ENCODE assay signal across 8 cellular contexts in the genomic region with DNA sequence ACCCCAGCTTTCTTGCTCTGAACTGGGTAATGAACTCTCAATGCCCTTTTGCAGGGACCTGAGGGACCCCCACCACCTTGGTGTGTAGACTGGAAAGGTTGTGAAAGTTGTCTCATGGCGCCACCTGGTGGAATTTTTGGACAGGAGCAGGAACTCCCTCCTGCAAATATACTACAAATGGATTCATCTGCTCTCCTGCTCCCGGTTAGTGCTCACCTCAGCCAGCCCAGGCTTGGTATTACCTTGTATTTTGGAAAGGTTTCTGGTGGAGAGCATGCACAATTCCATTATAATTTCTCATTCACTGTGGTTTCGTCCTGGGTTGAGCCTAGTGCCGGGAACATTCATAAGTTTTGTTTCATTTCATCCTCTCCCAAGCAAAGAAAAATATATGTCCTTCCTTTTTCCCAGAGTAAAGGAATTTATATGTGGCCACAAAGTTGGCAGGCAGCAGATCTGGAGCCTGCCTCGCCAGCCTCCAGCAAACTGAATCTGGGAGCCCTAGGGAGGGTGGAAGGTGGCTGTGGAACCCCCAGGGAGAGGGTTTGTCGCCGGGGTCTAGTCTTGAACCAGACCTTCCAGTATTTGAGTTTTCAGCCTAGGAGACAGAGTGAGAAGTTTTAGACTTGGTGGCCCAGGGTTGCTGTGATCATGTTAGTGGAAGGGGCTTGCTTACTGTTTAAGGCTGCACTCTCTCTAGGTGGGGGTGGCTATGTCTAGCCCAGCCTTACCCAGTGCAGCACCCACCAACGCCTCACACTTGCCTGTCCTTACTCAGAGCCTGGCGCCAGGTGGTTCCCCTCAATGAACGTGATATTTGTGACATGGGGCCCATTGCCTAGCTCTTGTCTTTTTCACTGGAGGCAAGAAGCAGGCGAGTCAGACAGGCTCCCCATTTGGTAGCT. TPM values are rescaled to one million over a fixed set of nuclear protein-coding genes. Genes with fewer than 3 reads are reported as not detected.
DNase-seq lines count a peak whose midpoint lies in the region; ATAC-seq and TF ChIP-seq lines count a peak whose summit lies in the region.

No MANE protein-coding gene starts in this region.

- no peak overlapping the region for H3K4me3 Mint-ChIP-seq in H9

- H3K4me2 ChIP-seq in H9 (ENCODE audit: insufficient read depth, insufficient read length, low read length) = no peak overlapping the region

- H3K36me3 ChIP-seq in BJ (ENCODE audit: control insufficient read depth, insufficient read depth, low read length) = no peaks in the 10 kb centered on the region

- no peak overlapping the region for H3K4ac ChIP-seq in H9 (ENCODE audit: low read depth, low read length)

- no peak for ATAC-seq in HG02798 (IDR thresholded peaks at IDR 0.05; ENCODE audit: poor library complexity, unreplicated experiment)

- H2BK120ac ChIP-seq in H9 (ENCODE audit: low read depth, low read length, poor library complexity, severe bottlenecking) = no peak overlapping the region

- TF ChIP-seq CTCF in BJ (IDR thresholded peaks at IDR 0.05; ENCODE audit: insufficient read depth, low read depth, low read length) (peak; percentile 83), H9 (conservative IDR thresholded peaks at IDR 0.05) (peak; percentile 95), fibroblast of villous mesenchyme (IDR thresholded peaks at IDR 0.05; ENCODE audit: insufficient read depth, low read depth, low read length) (peak; percentile 88)

- no peak overlapping the region for H2BK5ac ChIP-seq in H9 (ENCODE audit: insufficient read length, low read length)

- H3K27me3 Mint-ChIP-seq in H9 (ENCODE audit: low read depth) = peaks cover 21% of the 10 kb centered on the region

- no peak for DNase-seq in BJ (ENCODE audit: low read depth)
- DNase-seq in H9 = peak; percentile 83
- peak; percentile 60 for DNase-seq in RKO (ENCODE audit: low spot score)
- peak; percentile 43 to 51 for DNase-seq in activated T-helper 1 cell treated with anti-CD3 and anti-CD28 coated beads, Interleukin-2, amount 50 U/mL, for 16 hours (ENCODE audit: low read depth in 1 of 2, low spot score in 1 of 2)
- DNase-seq in fibroblast of villous mesenchyme (ENCODE audit: low read depth) = peak; percentile 74
- DNase-seq in non-pigmented ciliary epithelial cell (ENCODE audit: low read depth) = peak; percentile 10
- DNase-seq in substantia nigra (lab: John Stamatoyannopoulos, UW) = peak in 39 of 49 donors; percentile 2 to 75 (median 42)

- POLR2A ChIA-PET in BJ (lab: Charles Lee) = no interaction called here

- H3K79me1 ChIP-seq in H9 (ENCODE audit: insufficient read depth, low read depth, low read length, poor library complexity, severe bottlenecking) = no peaks in the 10 kb centered on the region

- no peak overlapping the region for H4K8ac ChIP-seq in H9 (replicated peaks; ENCODE audit: insufficient read length, low read depth, low read length)

- H3K14ac ChIP-seq in H9 (ENCODE audit: insufficient read depth, low read length) = no peak overlapping the region

- H3K56ac ChIP-seq in H9 (ENCODE audit: insufficient read length, low read depth, low read length) = no peak overlapping the region

- H3K79me2 ChIP-seq in H9 (ENCODE audit: insufficient read depth, low read length) = no peaks in the 10 kb centered on the region

- H3K23me2 ChIP-seq in H9 (ENCODE audit: insufficient read length, low read depth, low read length, poor library complexity, severe bottlenecking) = no peaks in the 10 kb centered on the region

- no peaks in the 10 kb centered on the region for H4K20me1 ChIP-seq in H9 (ENCODE audit: control insufficient read depth, insufficient read depth, insufficient read length)

- no peaks in the 10 kb centered on the region; a peak in 1 of 7 replicates for H3K36me3 Mint-ChIP-seq in H9 (ENCODE audit: insufficient read depth in 1 of 3, low read depth in 3 of 3)

- no peaks in the 10 kb centered on the region for H3K9me3 ChIP-seq in H9 (ENCODE audit: control insufficient read depth, low read depth, low read length)

- H3K27me3 ChIP-seq in BJ (ENCODE audit: control insufficient read depth, insufficient read depth, low read length) (peaks cover 2% of the 10 kb centered on the region), H9 (ENCODE audit: insufficient read depth, low read length) (no peaks in the 10 kb centered on the region)

- no peak overlapping the region; a peak in 2 of 7 replicates for H3K27ac Mint-ChIP-seq in H9

- H3K23ac ChIP-seq in H9 (ENCODE audit: insufficient read length, low read depth, low read length) = no peak overlapping the region

- H4K5ac ChIP-seq in H9 (ENCODE audit: insufficient read length, low read depth, low read length) = no peak overlapping the region

- no peaks in the 10 kb centered on the region for H3K9me3 Mint-ChIP-seq in H9

- no peak overlapping the region for H2AK5ac ChIP-seq in H9 (ENCODE audit: insufficient read length, low read length)

- WGBS in H9 (ENCODE audit: extremely low coverage, insufficient read length, low lambda C conversion rate) = no CpG with 5 or more reads among the region's 11 CpGs

- H3K27ac ChIP-seq in H9 (ENCODE audit: insufficient read length, low read depth, low read length) = no peak overlapping the region
- no peak overlapping the region for H3K27ac ChIP-seq in substantia nigra (ENCODE audit: low read depth, low read length, poor library complexity, severe bottlenecking)

- no peak overlapping the region for H3K18ac ChIP-seq in H9 (ENCODE audit: insufficient read length, low read depth, low read length)

- no peak overlapping the region for H2BK15ac ChIP-seq in H9 (ENCODE audit: low read depth, low read length)

- H3K4me1 ChIP-seq in H9 (ENCODE audit: insufficient read depth, low read length) = no peaks in the 10 kb centered on the region

- H3K4me3 ChIP-seq in BJ (ENCODE audit: low read depth, low read length) (no peak overlapping the region), fibroblast of villous mesenchyme (ENCODE audit: low read depth, low read length) (no peak overlapping the region)

- no peak overlapping the region for H4K91ac ChIP-seq in H9 (ENCODE audit: insufficient read length, low read depth, low read length)

- peaks cover 11 to 13% of the 10 kb centered on the region in 2 experiments for H3K4me1 Mint-ChIP-seq in H9

- H3T11ph ChIP-seq in H9 (ENCODE audit: low read length) = no peak overlapping the region

- CTCF ChIA-PET in BJ (lab: Yijun Ruan, JAX) = interaction anchor here (0.6 to 12.4 kb wide), 21 partner anchors 10 to 308 kb away, joined by 3 to 268 read pairs (median 4); a partner anchor contains a TSS

- H2AFZ ChIP-seq in H9 (ENCODE audit: low read length) = no peak overlapping the region

- no peak overlapping the region for H2BK12ac ChIP-seq in H9 (ENCODE audit: insufficient read length, low read depth, low read length)

- no peak overlapping the region for H3K9ac ChIP-seq in H9 (ENCODE audit: extremely low read depth, insufficient read length, low read length)

- no peak overlapping the region for H2BK20ac ChIP-seq in H9 (ENCODE audit: low read depth, low read length, poor library complexity, severe bottlenecking)

RNA-seq across cellular contexts. Expression of a gene that starts 9.5 kb away (rescaled TPM):
- polyA plus RNA-seq in BJ (2011; rRNA removed) = 2.9 and 3.4 TPM in 2 replicates
- polyA minus RNA-seq in BJ (2011; rRNA and poly(A)+ RNA removed) = 0.62 and 1.3 TPM in 2 replicates
- total RNA-seq in H9 (2021) (13.7 and 14.7 TPM in 2 replicates), fibroblast of villous mesenchyme (not detected in 2 replicates)

Comparison
In these comparisons a context has a peak if more than half of its experiments do, and no peak if none do; other contexts are left out.
1. RNA of a gene that starts 9.5 kb away (total RNA-seq): 13.7 to 14.7 TPM in H9; not detected in fibroblast of villous mesenchyme; every median in the first group is over 10 times any median in the second.
2. Peak in every context shown above with its lines, with median percentiles within 50 percentile points of each other: CTCF ChIP-seq.